11 cellular contexts compared by ENCODE assay signal in the genomic region with DNA sequence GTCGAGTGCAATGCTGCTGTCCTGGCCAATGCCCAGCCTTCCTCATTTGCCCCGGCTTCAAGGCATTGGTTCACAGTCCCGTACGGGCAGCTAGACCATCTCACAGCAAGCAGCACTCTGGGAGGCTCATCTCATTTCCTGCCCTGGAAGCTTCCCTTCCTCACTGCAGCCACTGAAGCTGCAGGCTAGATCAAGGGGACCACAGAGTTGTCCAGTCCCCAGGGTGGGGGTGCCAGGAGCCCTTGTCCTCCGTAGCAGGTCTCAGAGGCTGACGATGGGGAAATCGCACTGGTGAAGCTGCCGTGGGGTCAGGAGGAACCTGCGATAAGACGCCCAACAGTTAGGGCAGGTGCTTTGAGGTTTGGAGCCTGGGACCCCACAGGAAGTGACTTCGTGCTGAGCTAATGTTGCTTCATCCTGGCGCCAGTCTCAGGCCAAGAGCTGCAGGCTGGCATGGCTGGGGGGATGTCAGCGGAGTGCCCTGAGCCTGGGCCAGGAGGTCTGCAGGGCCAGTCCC. TPM values are rescaled to one million over a fixed set of nuclear protein-coding genes. Genes with fewer than 3 reads are reported as not detected.
DNase-seq lines count a peak whose midpoint lies in the region; TF ChIP-seq lines count a peak whose summit lies in the region.
"Had no signal": no experiment of that assay in that cellular context is flagged by ENCODE, and none has a peak within 500 bp of the region (broad histone marks: within the 10 kb centered on the region; RNA-seq: fewer than 3 reads in every experiment).

A gene with protein sequence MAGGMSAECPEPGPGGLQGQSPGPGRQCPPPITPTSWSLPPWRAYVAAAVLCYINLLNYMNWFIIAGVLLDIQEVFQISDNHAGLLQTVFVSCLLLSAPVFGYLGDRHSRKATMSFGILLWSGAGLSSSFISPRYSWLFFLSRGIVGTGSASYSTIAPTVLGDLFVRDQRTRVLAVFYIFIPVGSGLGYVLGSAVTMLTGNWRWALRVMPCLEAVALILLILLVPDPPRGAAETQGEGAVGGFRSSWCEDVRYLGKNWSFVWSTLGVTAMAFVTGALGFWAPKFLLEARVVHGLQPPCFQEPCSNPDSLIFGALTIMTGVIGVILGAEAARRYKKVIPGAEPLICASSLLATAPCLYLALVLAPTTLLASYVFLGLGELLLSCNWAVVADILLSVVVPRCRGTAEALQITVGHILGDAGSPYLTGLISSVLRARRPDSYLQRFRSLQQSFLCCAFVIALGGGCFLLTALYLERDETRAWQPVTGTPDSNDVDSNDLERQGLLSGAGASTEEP (plus strand): TSS at position 426 of the 517 bp plus-strand sequence. CDS start 28 bp downstream, at position 454.

- H3K9me3 ChIP-seq in Peyer's patch: no peaks in the 10 kb centered on the region
- H3K9me3 ChIP-seq: body of pancreas had no signal

- peaks cover 0 to 7% (median 3%) of the 10 kb centered on the region in 4 donors for H3K4me1 ChIP-seq in Peyer's patch
- H3K4me1 ChIP-seq: body of pancreas had no signal

- H3K27me3 ChIP-seq in Peyer's patch: no peaks in the 10 kb centered on the region
- H3K27me3 ChIP-seq: body of pancreas had no signal

- no peak within 1 kb of the TSS for H3K27ac Mint-ChIP-seq in progenitor cell of endocrine pancreas

- H3K27me3 Mint-ChIP-seq in progenitor cell of endocrine pancreas: peaks cover 2% of the 10 kb centered on the region

- DNase-seq in Peyer's patch (peak in 2 of 3 donors; percentile 25 to 54), NCI-H2196 treated with DMSO at 0.1 percent for 48 hours (lab: John Stamatoyannopoulos, UW; ENCODE audit: unreplicated experiment) (no peak), progenitor cell of endocrine pancreas (ENCODE audit: low spot score, unreplicated experiment) (no peak), islet precursor cell (no peak), hepatic stellate cell (ENCODE audit: low spot score) (no peak)
- DNase-seq in activated naive CD4-positive, alpha-beta T cell treated with Interleukin-2 at 50 U/mL for 16 hours: peak; percentile 21
- DNase-seq in stimulated activated CD4-positive, alpha-beta T cell treated with anti-CD3 and anti-CD28 coated beads, Interleukin-15, amount 100 ng/mL, for 24 hours: peak; percentile 37
- DNase-seq: NCI-H446 treated with DMSO at 0.1 percent for 48 hours had no signal

- H3K36me3 Mint-ChIP-seq in progenitor cell of endocrine pancreas (ENCODE audit: insufficient read depth): no peaks in the 10 kb centered on the region

- TF ChIP-seq CTCF in GM12875 (IDR thresholded peaks at IDR 0.05; ENCODE audit: borderline replicate concordance, insufficient read depth, low read depth, low read length) (no peak), Peyer's patch (IDR thresholded peaks at IDR 0.05) (no peak), progenitor cell of endocrine pancreas (IDR thresholded peaks at IDR 0.05; ENCODE audit: unreplicated experiment) (no peak)

- no peaks in the 10 kb centered on the region for H3K36me3 ChIP-seq in Peyer's patch

- no peaks in the 10 kb centered on the region for H3K9me3 Mint-ChIP-seq in progenitor cell of endocrine pancreas (ENCODE audit: low read depth)

- H3K4me3 ChIP-seq in GM12875 (ENCODE audit: low read depth, low read length) (peak within 1 kb of the TSS; percentile 11), Peyer's patch (peak within 1 kb of the TSS in 1 of 4 donors; percentile 5)
- H3K4me3 ChIP-seq: body of pancreas, skin epidermis had no signal

- H3K4me1 Mint-ChIP-seq in progenitor cell of endocrine pancreas (ENCODE audit: low read depth): no peaks in the 10 kb centered on the region

- H3K27ac ChIP-seq in Peyer's patch: peak within 1 kb of the TSS in 1 of 4 donors; percentile 2
- H3K27ac ChIP-seq: body of pancreas had no signal

- TF ChIP-seq POLR2A in Peyer's patch (IDR thresholded peaks at IDR 0.05): no peak

- H3K4me3 Mint-ChIP-seq in progenitor cell of endocrine pancreas (ENCODE audit: low read depth): no peak within 1 kb of the TSS

RNA-seq across cellular contexts. Expression of the gene that starts here (rescaled TPM):
- 1 to 10 TPM in 2 of 4 donors, not detected in 2; 1.1 to 2.0 TPM for total RNA-seq in Peyer's patch
- total RNA-seq in progenitor cell of endocrine pancreas: not detected in 2 replicates
- total RNA-seq: body of pancreas had no signal

Comparison
In these comparisons a context has a peak if more than half of its experiments do, and no peak if none do; other contexts are left out.
1. DNase-seq: peak in Peyer's patch (2 of 3), activated naive CD4-positive, alpha-beta T cell treated with Interleukin-2 at 50 U/mL for 16 hours (single experiment) and stimulated activated CD4-positive, alpha-beta T cell treated with anti-CD3 and anti-CD28 coated beads, Interleukin-15, amount 100 ng/mL, for 24 hours (single experiment); none in NCI-H2196 treated with DMSO at 0.1 percent for 48 hours (single experiment), progenitor cell of endocrine pancreas (single experiment), islet precursor cell (single experiment) and hepatic stellate cell (single experiment).